In the genomic region with DNA sequence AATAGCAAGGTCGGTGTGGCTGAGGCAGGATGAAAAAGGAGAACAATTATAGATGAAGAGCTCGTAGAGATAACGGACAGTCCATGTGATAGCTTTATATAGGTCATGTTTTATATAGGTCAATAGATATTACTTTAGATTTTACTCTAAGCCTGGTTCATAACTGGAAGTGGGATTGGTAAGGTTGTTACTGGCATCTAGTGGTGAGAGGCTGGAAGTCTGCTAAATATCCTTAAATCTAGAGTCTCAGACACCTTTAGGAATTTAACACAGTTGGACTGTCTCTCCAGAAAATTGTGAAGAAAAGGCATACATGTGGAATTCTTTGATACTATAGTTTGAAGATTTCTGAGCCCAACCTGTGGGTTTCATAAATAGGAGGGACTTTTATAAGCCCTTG, we compare ENCODE assay signal across 1 cellular context.
TF ChIP-seq lines count a peak whose summit lies in the region.

No MANE protein-coding gene starts in this region.

TF ChIP-seq in GM23338, 12 proteins besides CTCF, POLR2A, EP300 and RAD21 (continued from another document):
- TF ChIP-seq REST (IDR thresholded peaks at IDR 0.05; ENCODE audit: unreplicated experiment) (no peak), EZH2 (IDR thresholded peaks at IDR 0.05; ENCODE audit: low read depth, unreplicated experiment) (no peak), ZNF114 (CRISPR knock-in tag; IDR thresholded peaks at IDR 0.05) (no peak), ETS1 (IDR thresholded peaks at IDR 0.05) (no peak), ZNF331 (CRISPR knock-in tag; IDR thresholded peaks at IDR 0.05; ENCODE audit: low read depth) (no peak), JUNB (IDR thresholded peaks at IDR 0.05; ENCODE audit: unreplicated experiment) (no peak)
